ENCODE assay signal across 10 cellular contexts in the genomic region with DNA sequence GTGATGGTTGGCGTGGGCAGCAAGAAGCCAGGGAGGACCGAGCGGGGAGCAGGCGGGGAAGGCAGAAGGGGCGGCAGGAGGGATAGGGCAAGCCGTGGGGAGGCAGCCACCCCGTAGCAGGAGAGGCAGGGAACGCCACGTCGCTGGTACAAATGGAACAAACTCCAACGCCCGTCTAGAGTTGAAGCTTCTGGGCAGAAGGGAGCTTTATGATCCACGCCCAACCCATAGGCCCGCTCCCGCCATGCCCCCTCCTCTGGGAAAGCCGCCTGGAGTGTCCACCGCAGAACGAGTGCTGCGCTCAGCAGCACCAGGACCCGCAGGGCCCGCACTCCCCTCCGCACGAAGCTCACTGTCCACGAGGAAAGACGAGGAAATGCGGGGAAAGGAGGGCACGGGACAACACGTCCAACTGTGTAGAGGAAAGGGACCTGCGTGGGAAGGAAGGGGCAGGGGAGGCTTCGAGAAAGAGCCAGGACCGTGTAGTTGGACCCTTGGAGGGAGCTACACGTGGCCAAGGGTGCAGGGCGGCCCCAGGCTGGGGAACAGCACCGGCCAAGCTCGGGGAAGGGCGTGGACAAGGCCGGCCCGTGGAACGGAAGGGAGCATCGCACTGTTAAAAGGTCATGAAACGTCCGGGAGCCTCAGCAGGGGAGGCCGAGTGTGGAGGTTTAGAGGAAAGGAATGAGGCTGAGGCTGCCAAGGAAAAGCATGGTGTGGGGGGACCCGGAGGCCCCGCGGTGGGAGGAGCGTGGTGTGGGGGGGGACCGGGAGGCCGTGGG.
DNase-seq lines count a peak whose midpoint lies in the region; ATAC-seq, FAIRE-seq and TF ChIP-seq lines count a peak whose summit lies in the region.
"Had no signal": no experiment of that assay in that cellular context is flagged by ENCODE, and none has a peak within 500 bp of the region (broad histone marks: within the 10 kb centered on the region; RNA-seq: fewer than 3 reads in every experiment).

No MANE protein-coding gene starts in this region.

- CTCF ChIA-PET in T-cell (lab: Charles Lee), result no interaction called here

- no peaks in the 10 kb centered on the region for H3K27me3 Mint-ChIP-seq in T-cell
- no peaks in the 10 kb centered on the region for H3K27me3 Mint-ChIP-seq in activated T-helper 2 cell treated with anti-CD3 and anti-CD28 coated beads, Interferon-gamma antibody, Interleukin-2, Interleukin-4, amounts not matched to agents 10 μg/mL and 5 μg/mL and 100 μg/mL, durations not matched to agents 14 hours and 24 hours and 36 hours (ENCODE audit: low read depth)
- no peaks in the 10 kb centered on the region for H3K27me3 Mint-ChIP-seq in stimulated activated memory B cell treated with anti-CD40 and anti-IgM and Interleukin-4, amounts not matched to agents 10 μg/mL and 1 μg/mL and 100 μg/mL, for 72 hours

- 89% methylated on average over 45 of the region's 49 CpGs for WGBS in mesenchymal stem cell

- no peak overlapping the region for H4K91ac ChIP-seq in mesenchymal stem cell (ENCODE audit: low read length)

- peaks cover 26 to 44% (median 38%) of the 10 kb centered on the region in 3 donors for H3K4me1 Mint-ChIP-seq in T-cell
- H3K4me1 Mint-ChIP-seq in activated T-helper 2 cell treated with anti-CD3 and anti-CD28 coated beads, Interferon-gamma antibody, Interleukin-2, Interleukin-4, amounts not matched to agents 10 μg/mL and 5 μg/mL and 100 μg/mL, durations not matched to agents 14 hours and 24 hours and 36 hours (ENCODE audit: low read depth), result peaks cover 31% of the 10 kb centered on the region
- H3K4me1 Mint-ChIP-seq in stimulated activated memory B cell treated with anti-CD40 and anti-IgM and Interleukin-4, amounts not matched to agents 10 μg/mL and 1 μg/mL and 100 μg/mL, for 72 hours, result peaks cover 32% of the 10 kb centered on the region

- intact Hi-C loops in activated T-helper 2 cell treated with anti-CD3 and anti-CD28 coated beads, Interferon-gamma antibody, Interleukin-2, Interleukin-4, amounts not matched to agents 10 μg/mL and 5 μg/mL and 100 μg/mL, durations not matched to agents 14 hours and 24 hours and 36 hours (cut with micrococcal nuclease), result loop anchor here (5.0 to 10.0 kb wide), 3 partner anchors 92 to 282 kb away; partner anchors contain the start of gene DLL1
- intact Hi-C loops in kidney (cut with DNase I), result no loop called here

- TF ChIP-seq CTCF in kidney (IDR thresholded peaks at IDR 0.05; ENCODE audit: borderline replicate concordance, extremely low read depth, insufficient read depth), result no peak

- H3K4me2 ChIP-seq in mesenchymal stem cell (ENCODE audit: low read length, poor library complexity, severe bottlenecking), result no peak overlapping the region

- POLR2A ChIA-PET in T-cell (lab: Charles Lee), result no interaction called here

- no peak overlapping the region for H2BK15ac ChIP-seq in mesenchymal stem cell (ENCODE audit: low read depth, poor library complexity, severe bottlenecking)

- H3K27me3 ChIP-seq in mesenchymal stem cell (ENCODE audit: control insufficient read depth in 1 of 2, insufficient read depth in 1 of 2, low read length in 2 of 2), result peaks cover 0 to 18% of the 10 kb centered on the region in 2 experiments

- H3K14ac ChIP-seq in mesenchymal stem cell (ENCODE audit: low read length in 2 of 2), result no peak overlapping the region

- H3K36me3 Mint-ChIP-seq in T-cell, result no peaks in the 10 kb centered on the region
- peaks cover 3% of the 10 kb centered on the region for H3K36me3 Mint-ChIP-seq in activated T-helper 2 cell treated with anti-CD3 and anti-CD28 coated beads, Interferon-gamma antibody, Interleukin-2, Interleukin-4, amounts not matched to agents 10 μg/mL and 5 μg/mL and 100 μg/mL, durations not matched to agents 14 hours and 24 hours and 36 hours (ENCODE audit: low read depth)
- no peaks in the 10 kb centered on the region for H3K36me3 Mint-ChIP-seq in stimulated activated memory B cell treated with anti-CD40 and anti-IgM and Interleukin-4, amounts not matched to agents 10 μg/mL and 1 μg/mL and 100 μg/mL, for 72 hours

- peak overlapping the region; percentile 39 to 72 (median 62) for H3K4me3 Mint-ChIP-seq in T-cell
- H3K4me3 Mint-ChIP-seq in activated T-helper 2 cell treated with anti-CD3 and anti-CD28 coated beads, Interferon-gamma antibody, Interleukin-2, Interleukin-4, amounts not matched to agents 10 μg/mL and 5 μg/mL and 100 μg/mL, durations not matched to agents 14 hours and 24 hours and 36 hours (ENCODE audit: low read depth), result peak overlapping the region; percentile 40
- H3K4me3 Mint-ChIP-seq in stimulated activated memory B cell treated with anti-CD40 and anti-IgM and Interleukin-4, amounts not matched to agents 10 μg/mL and 1 μg/mL and 100 μg/mL, for 72 hours, result peak overlapping the region; percentile 46

- no peak overlapping the region for H3K4ac ChIP-seq in mesenchymal stem cell (ENCODE audit: low read depth in 1 of 2, low read length in 2 of 2)

- no peak overlapping the region for H3K9ac ChIP-seq in kidney (ENCODE audit: low read length in 2 of 2)
- no peak overlapping the region for H3K9ac ChIP-seq in mesenchymal stem cell (ENCODE audit: low read length)

- no peak for FAIRE-seq in kidney (lab: Jason Lieb, UNC)
- FAIRE-seq: frontal cortex had no signal

- H3K27ac ChIP-seq in kidney (ENCODE audit: low read depth in 2 of 2, low read length in 2 of 2), result no peak overlapping the region
- no peak overlapping the region for H3K27ac ChIP-seq in mesenchymal stem cell (ENCODE audit: low read length, poor library complexity, severe bottlenecking)

- no peak overlapping the region for H2BK5ac ChIP-seq in mesenchymal stem cell (ENCODE audit: low read depth, low read length, poor library complexity, severe bottlenecking)

- ATAC-seq in T-cell (replicated peaks in 1 of 4), result no peak
- ATAC-seq in stimulated activated memory B cell treated with anti-CD40 and anti-IgM and Interleukin-4, amounts not matched to agents 10 μg/mL and 1 μg/mL and 100 μg/mL, for 72 hours, result peak; percentile 13

- no peaks in the 10 kb centered on the region for H3K36me3 ChIP-seq in kidney (ENCODE audit: control insufficient read depth in 1 of 2, insufficient read depth in 2 of 2, low read length in 2 of 2)
- H3K36me3 ChIP-seq in mesenchymal stem cell (ENCODE audit: control insufficient read depth in 1 of 2, insufficient read depth in 2 of 2, low read depth in 1 of 2, low read length in 2 of 2), result no peaks in the 10 kb centered on the region

- H2AK5ac ChIP-seq in mesenchymal stem cell (ENCODE audit: low read length, severe bottlenecking), result no peak overlapping the region

- H2BK12ac ChIP-seq in mesenchymal stem cell (ENCODE audit: low read length in 2 of 2), result no peak overlapping the region

- H3K9me3 ChIP-seq in kidney (ENCODE audit: control insufficient read depth in 1 of 2, low read length in 2 of 2), result no peaks in the 10 kb centered on the region
- H3K9me3 ChIP-seq in mesenchymal stem cell (ENCODE audit: control insufficient read depth, low read length), result no peaks in the 10 kb centered on the region

- no peak overlapping the region for H2BK120ac ChIP-seq in mesenchymal stem cell (ENCODE audit: low read depth, low read length)

- peak overlapping the region; percentile 62 to 81 for H3K27ac Mint-ChIP-seq in T-cell
- peak overlapping the region; percentile 74 for H3K27ac Mint-ChIP-seq in activated T-helper 2 cell treated with anti-CD3 and anti-CD28 coated beads, Interferon-gamma antibody, Interleukin-2, Interleukin-4, amounts not matched to agents 10 μg/mL and 5 μg/mL and 100 μg/mL, durations not matched to agents 14 hours and 24 hours and 36 hours
- H3K27ac Mint-ChIP-seq in stimulated activated memory B cell treated with anti-CD40 and anti-IgM and Interleukin-4, amounts not matched to agents 10 μg/mL and 1 μg/mL and 100 μg/mL, for 72 hours, result peak overlapping the region; percentile 95

- peak in 2 of 34 experiments; percentile 13 to 21 for DNase-seq in T-cell
- DNase-seq in activated T-helper 2 cell treated with anti-CD3 and anti-CD28 coated beads, Interferon-gamma antibody, Interleukin-2, Interleukin-4, amounts not matched to agents 10 μg/mL and 5 μg/mL and 100 μg/mL, durations not matched to agents 14 hours and 24 hours and 36 hours (ENCODE audit: low spot score), result no peak
- DNase-seq in kidney, result peak; percentile 55
- DNase-seq in cortex of kidney (lab: John Stamatoyannopoulos, UW), result no peak
- no peak for DNase-seq in stimulated activated naive CD4-positive, alpha-beta T cell treated with Interleukin-2 at 50 U/mL for 16 hours (lab: John Stamatoyannopoulos, UW)
- DNase-seq in mesenchymal stem cell, result no peak
- no peak for DNase-seq in superior temporal gyrus (ENCODE audit: extremely low spot score)
- DNase-seq: RPMI8226 had no signal

- no peak overlapping the region for H4K8ac ChIP-seq in mesenchymal stem cell (ENCODE audit: low read length)

- no peak overlapping the region for H3K23ac ChIP-seq in mesenchymal stem cell (ENCODE audit: low read length in 2 of 2)

- no peaks in the 10 kb centered on the region for H3K79me1 ChIP-seq in mesenchymal stem cell (replicated peaks; ENCODE audit: low read length, poor library complexity, severe bottlenecking)

- no peak overlapping the region for H3K18ac ChIP-seq in mesenchymal stem cell (ENCODE audit: low read depth in 1 of 2, low read length in 2 of 2)

- no peak overlapping the region for H2AFZ ChIP-seq in mesenchymal stem cell (ENCODE audit: low read depth, low read length)

- no peaks in the 10 kb centered on the region for H3K9me3 Mint-ChIP-seq in T-cell
- no peaks in the 10 kb centered on the region for H3K9me3 Mint-ChIP-seq in activated T-helper 2 cell treated with anti-CD3 and anti-CD28 coated beads, Interferon-gamma antibody, Interleukin-2, Interleukin-4, amounts not matched to agents 10 μg/mL and 5 μg/mL and 100 μg/mL, durations not matched to agents 14 hours and 24 hours and 36 hours
- H3K9me3 Mint-ChIP-seq in stimulated activated memory B cell treated with anti-CD40 and anti-IgM and Interleukin-4, amounts not matched to agents 10 μg/mL and 1 μg/mL and 100 μg/mL, for 72 hours, result peaks cover 5% of the 10 kb centered on the region

- H3K4me3 ChIP-seq in kidney (ENCODE audit: low read length in 2 of 2), result no peak overlapping the region
- H3K4me3 ChIP-seq in mesenchymal stem cell (ENCODE audit: insufficient read depth in 1 of 2, low read depth in 1 of 2, low read length in 2 of 2), result no peak overlapping the region

- H3K4me1 ChIP-seq in kidney (ENCODE audit: control insufficient read depth in 1 of 2, insufficient read depth in 1 of 2, low read depth in 1 of 2, low read length in 2 of 2) (peaks cover 0 to 4% of the 10 kb centered on the region in 2 donors), mesenchymal stem cell (ENCODE audit: control insufficient read depth, insufficient read depth, low read depth, low read length) (no peaks in the 10 kb centered on the region)
